Comparison of ENCODE assay signal across 8 cellular contexts in genomic region chr13:20943519-20944012, GRCh38. TPM values are rescaled to one million over a fixed set of nuclear protein-coding genes. Genes with fewer than 3 reads are reported as not detected.
DNase-seq lines count a peak whose midpoint lies in the region; ATAC-seq lines count a peak whose summit lies in the region.

No MANE protein-coding gene starts in this region.

- peak; percentile 95 for ATAC-seq in esophagus mucosa

- peak; percentile 41 to 66 (median 50) for DNase-seq in NCI-H1417 (lab: John Stamatoyannopoulos, UW)
- no peak for DNase-seq in NCI-H1417 treated with DMSO at 0.1 percent for 48 hours (lab: John Stamatoyannopoulos, UW)
- peak; percentile 100 for DNase-seq in HT-29 (ENCODE audit: low spot score)
- DNase-seq in OCI-M2 (lab: John Stamatoyannopoulos, UW; ENCODE audit: unreplicated experiment) = peak; percentile 45
- DNase-seq in activated T-cell treated with anti-CD3 and anti-CD28 coated beads for 4 hours = peak; percentile 53
- peak; percentile 93 for DNase-seq in myocyte (ENCODE audit: low read depth)
- DNase-seq in stimulated activated CD8-positive, alpha-beta memory T cell treated with anti-CD3 and anti-CD28 coated beads, Interleukin-4, amount 100 ng/mL, for 48 hours = peak; percentile 80

RNA-seq across cellular contexts. Expression of gene XPO4, which starts 41.0 kb away (rescaled TPM):
- total RNA-seq in HT-29 (2014; rRNA removed; shearing (Covaris generic)) = 38.6 and 57.4 TPM in 2 replicates
- total RNA-seq in esophagus mucosa = 11.8 TPM
- 20.6 and 24.6 TPM in 2 replicates for total RNA-seq in myocyte
- 4.5 TPM for polyA plus RNA-seq in myocyte (2012)
